ENCODE assay signal across 1 cellular context in genomic region chr22:39177791-39178190, GRCh38.
TF ChIP-seq lines count a peak whose summit lies in the region.

No MANE protein-coding gene starts in this region.

TF ChIP-seq in SK-N-SH treated with all-trans-retinoic acid at 6 μM for 48 hours, 23 proteins besides CTCF, POLR2A, EP300 and RAD21 (continued from another document):
- TF ChIP-seq PATZ1 (CRISPR knock-in tag; IDR thresholded peaks at IDR 0.05; ENCODE audit: borderline replicate concordance) (no peak), PPARA (CRISPR knock-in tag; IDR thresholded peaks at IDR 0.05; ENCODE audit: borderline replicate concordance) (no peak), TSHZ2 (CRISPR knock-in tag; IDR thresholded peaks at IDR 0.05) (no peak), CSDC2 (CRISPR knock-in tag; IDR thresholded peaks at IDR 0.05) (no peak), RARB (CRISPR knock-in tag; IDR thresholded peaks at IDR 0.05) (no peak), CREB5 (CRISPR knock-in tag; IDR thresholded peaks at IDR 0.05; ENCODE audit: low read depth) (no peak), POU6F1 (CRISPR knock-in tag; IDR thresholded peaks at IDR 0.05; ENCODE audit: borderline replicate concordance, low read depth) (no peak), ZNF70 (CRISPR knock-in tag; IDR thresholded peaks at IDR 0.05) (no peak), ZC3H10 (CRISPR knock-in tag; IDR thresholded peaks at IDR 0.05) (no peak)
